In genomic region chr1:21783679-21784603, GRCh38 we compare ENCODE assay signal across 9 cellular contexts. TPM values are rescaled to one million over a fixed set of nuclear protein-coding genes. Genes with fewer than 3 reads are reported as not detected.
DNase-seq lines count a peak whose midpoint lies in the region; TF ChIP-seq lines count a peak whose summit lies in the region.
"Had no signal": no experiment of that assay in that cellular context is flagged by ENCODE, and none has a peak within 500 bp of the region (broad histone marks: within the 10 kb centered on the region; RNA-seq: fewer than 3 reads in every experiment).

No MANE protein-coding gene starts in this region.

- peaks cover 9 to 13% of the 10 kb centered on the region in 2 donors for H3K4me1 ChIP-seq in ascending aorta
- peaks cover 15% of the 10 kb centered on the region for H3K4me1 ChIP-seq in stomach smooth muscle (ENCODE audit: control insufficient read depth, insufficient read depth, low read length)

- peaks cover 10% of the 10 kb centered on the region for H3K27me3 Mint-ChIP-seq in activated CD4-positive, alpha-beta T cell treated with anti-CD3 and anti-CD28 coated beads, Interleukin-2, amount 10 ng/mL, durations not matched to agents 7 days and 5 days
- peaks cover 11 to 20% (median 16%) of the 10 kb centered on the region in 3 donors for H3K27me3 Mint-ChIP-seq in immature natural killer cell (ENCODE audit: low read depth in 3 of 3)

- peak overlapping the region; percentile 100 for H3K27ac Mint-ChIP-seq in activated CD4-positive, alpha-beta T cell treated with anti-CD3 and anti-CD28 coated beads, Interleukin-2, amount 10 ng/mL, durations not matched to agents 7 days and 5 days
- peak overlapping the region; percentile 100 for H3K27ac Mint-ChIP-seq in immature natural killer cell

- H3K4me3 Mint-ChIP-seq in activated CD4-positive, alpha-beta T cell treated with anti-CD3 and anti-CD28 coated beads, Interleukin-2, amount 10 ng/mL, durations not matched to agents 7 days and 5 days = peak overlapping the region; percentile 94
- peak overlapping the region; percentile 94 to 99 (median 99) for H3K4me3 Mint-ChIP-seq in immature natural killer cell

- H3K27me3 ChIP-seq in MG63 (no peaks in the 10 kb centered on the region), ascending aorta (no peaks in the 10 kb centered on the region), stomach smooth muscle (ENCODE audit: control insufficient read depth in 1 of 2, insufficient read depth in 2 of 2, low read length in 2 of 2) (no peaks in the 10 kb centered on the region)

- H3K9ac ChIP-seq in stomach smooth muscle (ENCODE audit: low read length in 2 of 2) = peak overlapping the region; percentile 99 to 100

- POLR2A ChIA-PET in activated CD4-positive, alpha-beta T cell treated with anti-CD3 and anti-CD28 coated beads, Interleukin-2, amount 10 ng/mL, durations not matched to agents 7 days and 5 days (lab: Charles Lee) = no interaction called here

- H3K9me3 ChIP-seq in MG63 (no peaks in the 10 kb centered on the region), ascending aorta (no peaks in the 10 kb centered on the region), stomach smooth muscle (ENCODE audit: control insufficient read depth in 2 of 2, low read length in 2 of 2) (no peaks in the 10 kb centered on the region)

- H3K9me3 Mint-ChIP-seq in activated CD4-positive, alpha-beta T cell treated with anti-CD3 and anti-CD28 coated beads, Interleukin-2, amount 10 ng/mL, durations not matched to agents 7 days and 5 days = no peaks in the 10 kb centered on the region
- H3K9me3 Mint-ChIP-seq in immature natural killer cell = no peaks in the 10 kb centered on the region

- peaks cover 25% of the 10 kb centered on the region for H3K4me1 Mint-ChIP-seq in activated CD4-positive, alpha-beta T cell treated with anti-CD3 and anti-CD28 coated beads, Interleukin-2, amount 10 ng/mL, durations not matched to agents 7 days and 5 days
- peaks cover 29 to 35% of the 10 kb centered on the region in 2 donors for H3K4me1 Mint-ChIP-seq in immature natural killer cell

- H3K4me3 ChIP-seq in MG63 = peak overlapping the region; percentile 91
- H3K4me3 ChIP-seq in ascending aorta = peak overlapping the region; percentile 97 to 99
- H3K4me3 ChIP-seq in stomach smooth muscle (ENCODE audit: low read length in 2 of 2) = peak overlapping the region; percentile 94 to 95

- peak overlapping the region; percentile 99 to 100 for H3K27ac ChIP-seq in ascending aorta
- peak overlapping the region; percentile 100 for H3K27ac ChIP-seq in stomach smooth muscle (ENCODE audit: low read length)

- DNase-seq in activated CD4-positive, alpha-beta T cell treated with anti-CD3 and anti-CD28 coated beads, Interleukin-2, amount 10 ng/mL, durations not matched to agents 7 days and 5 days = no peak
- DNase-seq in activated CD4-positive, alpha-beta T cell treated with anti-CD3 and anti-CD28 coated beads for 1 hour = no peak
- peak; percentile 98 for DNase-seq in MG63
- DNase-seq in ascending aorta (ENCODE audit: low spot score in 2 of 2) = peak in 1 of 2 donors; percentile 76
- no peak for DNase-seq in immature natural killer cell
- DNase-seq in activated gamma-delta T cell (lab: John Stamatoyannopoulos, UW) = no peak
- no peak for DNase-seq in SW480 (ENCODE audit: low spot score)

- intact Hi-C loops in ascending aorta (cut with DNase I) = loop anchor here (1.0 to 5.0 kb wide), 6 partner anchors 19 to 437 kb away; partner anchors contain the start of gene CDC42

- no peak for TF ChIP-seq CTCF in ascending aorta (IDR thresholded peaks at IDR 0.05)

- peaks cover 18% of the 10 kb centered on the region for H3K36me3 Mint-ChIP-seq in activated CD4-positive, alpha-beta T cell treated with anti-CD3 and anti-CD28 coated beads, Interleukin-2, amount 10 ng/mL, durations not matched to agents 7 days and 5 days (ENCODE audit: low read depth)
- no peaks in the 10 kb centered on the region for H3K36me3 Mint-ChIP-seq in immature natural killer cell

- CTCF ChIA-PET in activated CD4-positive, alpha-beta T cell treated with anti-CD3 and anti-CD28 coated beads, Interleukin-2, amount 10 ng/mL, durations not matched to agents 7 days and 5 days (lab: Charles Lee) = interaction anchor here (1.6 kb wide), 1 partner anchor 11 kb away, joined by 6 read pairs; no protein-coding TSS in a partner anchor

- H3K36me3 ChIP-seq in MG63 = no peaks in the 10 kb centered on the region
- H3K36me3 ChIP-seq in ascending aorta = no peaks in the 10 kb centered on the region
- no peaks in the 10 kb centered on the region for H3K36me3 ChIP-seq in stomach smooth muscle (ENCODE audit: control insufficient read depth in 2 of 2, insufficient read depth in 2 of 2, low read length in 2 of 2)

RNA-seq across cellular contexts. Expression of gene USP48, which starts 1.0 kb away (rescaled TPM):
- 10 to 100 TPM; 70.9 to 80.6 TPM for total RNA-seq in activated CD4-positive, alpha-beta T cell treated with anti-CD3 and anti-CD28 coated beads, Interleukin-2, amount 10 ng/mL, durations not matched to agents 7 days and 5 days
- total RNA-seq in MG63 (2014; rRNA removed; shearing (Covaris generic); ENCODE audit: low replicate concordance) = 18.7 and 32.8 TPM in 2 replicates
- 41.3 TPM for total RNA-seq in ascending aorta
- polyA plus RNA-seq in immature natural killer cell = 10 to 100 TPM; 24.9 to 31.8 (median 26.3) TPM

RNA-seq across cellular contexts. Expression of gene LDLRAD2, which starts 28.1 kb away (rescaled TPM):
- total RNA-seq in activated CD4-positive, alpha-beta T cell treated with anti-CD3 and anti-CD28 coated beads, Interleukin-2, amount 10 ng/mL, durations not matched to agents 7 days and 5 days = not detected
- total RNA-seq in MG63 (2014; rRNA removed; shearing (Covaris generic); ENCODE audit: low replicate concordance) = not detected in 2 replicates
- total RNA-seq in ascending aorta = not detected
- polyA plus RNA-seq in immature natural killer cell = under 1 TPM in 2 of 3 donors, not detected in 1; 0.12 to 0.29 TPM
- total RNA-seq: lung microvascular endothelial cell had no signal
